Comparison of ENCODE assay signal across 2 cellular contexts in genomic region chr5:8825161-8825757, GRCh38.
TF ChIP-seq lines count a peak whose summit lies in the region.

No MANE protein-coding gene starts in this region.

TF ChIP-seq in IMR-90, 13 proteins besides CTCF, POLR2A, EP300 and RAD21 (continued from another document):
- TF ChIP-seq RFX5 (IDR thresholded peaks at IDR 0.05; ENCODE audit: low read depth, low read length), result no peak
- TF ChIP-seq RCOR1 (IDR thresholded peaks at IDR 0.05; ENCODE audit: insufficient replicate concordance, low read length), result no peak
- TF ChIP-seq MAZ (IDR thresholded peaks at IDR 0.05; ENCODE audit: borderline replicate concordance, low read depth, low read length), result no peak
- TF ChIP-seq BHLHE40 (IDR thresholded peaks at IDR 0.05; ENCODE audit: low read depth, low read length), result no peak
- TF ChIP-seq FOS (IDR thresholded peaks at IDR 0.05; ENCODE audit: low read depth, low read length), result no peak
- TF ChIP-seq MAFK (IDR thresholded peaks at IDR 0.05; ENCODE audit: low read depth, low read length), result no peak
- no peak for TF ChIP-seq NFE2L2 (IDR thresholded peaks at IDR 0.05; ENCODE audit: low read depth, low read length)
- no peak for TF ChIP-seq USF2 (IDR thresholded peaks at IDR 0.05; ENCODE audit: low read depth, low read length)
- no peak for TF ChIP-seq MXI1 (IDR thresholded peaks at IDR 0.05; ENCODE audit: borderline replicate concordance, low read depth, low read length)

TF ChIP-seq in HEK293T, 16 proteins besides CTCF, POLR2A, EP300 and RAD21 (continued from another document):
- TF ChIP-seq FOXM1 (IDR thresholded peaks at IDR 0.05; ENCODE audit: borderline replicate concordance), result no peak
- TF ChIP-seq CTBP1 (IDR thresholded peaks at IDR 0.05; ENCODE audit: borderline replicate concordance), result no peak
